ENCODE assay signal across 8 cellular contexts in the genomic region with DNA sequence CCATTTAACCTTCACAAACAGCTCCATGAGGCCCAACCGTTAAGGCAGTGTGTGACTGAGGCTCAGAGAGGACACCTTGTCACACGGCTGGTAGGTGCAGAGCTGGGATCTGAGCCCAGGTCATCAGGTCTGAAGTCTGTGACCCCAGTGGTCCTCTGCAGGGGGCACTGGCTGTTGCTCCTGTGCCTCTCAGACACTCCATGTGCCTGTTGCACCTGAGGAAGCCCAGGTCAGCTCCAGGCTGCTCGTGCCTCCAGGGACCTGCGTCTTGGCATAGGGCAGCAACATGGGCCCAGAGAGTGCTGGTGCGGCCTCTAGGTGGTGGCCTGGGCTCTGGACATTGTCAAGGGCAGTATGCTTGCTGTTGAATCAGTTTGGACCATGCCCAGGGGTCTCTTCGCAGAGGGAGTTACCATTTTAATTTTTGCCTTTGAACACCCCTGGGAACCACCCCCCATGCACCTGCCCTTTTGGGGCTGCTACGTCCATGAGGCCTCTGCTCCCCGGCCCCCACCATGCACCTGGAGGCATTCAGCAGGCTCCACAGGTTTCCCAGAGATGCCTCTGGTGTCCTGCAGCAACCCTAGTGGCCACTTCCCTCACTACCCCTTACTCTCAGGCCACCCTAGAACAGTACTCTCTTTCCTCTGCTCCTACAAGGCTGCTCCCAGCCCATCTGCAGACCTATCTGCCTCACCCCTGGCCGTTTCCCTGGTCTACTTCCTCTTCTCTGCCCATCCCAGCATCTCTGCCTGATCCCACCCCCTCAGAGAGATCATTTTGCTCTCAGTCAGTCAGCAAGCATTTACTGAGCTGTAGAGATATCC. TPM values are rescaled to one million over a fixed set of nuclear protein-coding genes. Genes with fewer than 3 reads are reported as not detected.
A peak's percentile ranks its signal among the peaks of the same experiment; 100 is the strongest.
DNase-seq lines count a peak whose midpoint lies in the region; ATAC-seq and TF ChIP-seq lines count a peak whose summit lies in the region.
"Had no signal": no experiment of that assay in that cellular context is flagged by ENCODE, and none has a peak within 500 bp of the region (broad histone marks: within the 10 kb centered on the region; RNA-seq: fewer than 3 reads in every experiment).

No MANE protein-coding gene starts in this region.

- no peaks in the 10 kb centered on the region for H3K9me3 ChIP-seq in MM.1S (replicated peaks; ENCODE audit: insufficient read depth, low read length)
- H3K9me3 ChIP-seq in adipocyte (ENCODE audit: control insufficient read depth, low read length) = no peaks in the 10 kb centered on the region

- no peaks in the 10 kb centered on the region for H3K9me3 Mint-ChIP-seq in natural killer cell treated with Interleukin-12 subunit alpha and Interleukin-12 subunit beta and Interleukin-15 and Interleukin-18, amount 100 ng/mL, for 72 hours

- H3K9ac ChIP-seq in MM.1S (ENCODE audit: low read length) (no peak overlapping the region), adipocyte (ENCODE audit: low read length) (no peak overlapping the region)

- H3F3A ChIP-seq in MM.1S (ENCODE audit: insufficient read depth, low read length) = no peaks in the 10 kb centered on the region

- H2AFZ ChIP-seq in MM.1S (ENCODE audit: low read length) = peak overlapping the region; percentile 45; the same call in 1 of the 2 replicates

- H3K27me3 ChIP-seq in GM06990 (replicated peaks; ENCODE audit: control insufficient read depth, insufficient read depth, low read length) (no peaks in the 10 kb centered on the region), MM.1S (replicated peaks; ENCODE audit: insufficient read depth, low read length) (no peaks in the 10 kb centered on the region), adipocyte (replicated peaks; ENCODE audit: control insufficient read depth, insufficient read depth, low read length) (no peaks in the 10 kb centered on the region)

- H3K4me3 ChIP-seq in GM06990 (replicated peaks; ENCODE audit: low read depth, low read length) = no peak overlapping the region
- no peak overlapping the region for H3K4me3 ChIP-seq in MM.1S (ENCODE audit: low read length)
- no peak overlapping the region for H3K4me3 ChIP-seq in adipocyte (ENCODE audit: low read length)

- no peaks in the 10 kb centered on the region for H4K20me1 ChIP-seq in MM.1S (ENCODE audit: insufficient read depth, low read length)

- peaks cover 54 to 70% of the 10 kb centered on the region in 2 donors for H3K4me1 Mint-ChIP-seq in natural killer cell treated with Interleukin-12 subunit alpha and Interleukin-12 subunit beta and Interleukin-15 and Interleukin-18, amount 100 ng/mL, for 72 hours (ENCODE audit: low read depth in 2 of 2)

- no peaks in the 10 kb centered on the region for H3K79me2 ChIP-seq in MM.1S (ENCODE audit: low read length)

- no peak for DNase-seq in GM06990 (ENCODE audit: extremely low read depth, insufficient read length)
- DNase-seq in MM.1S = no peak
- DNase-seq in adipocyte (ENCODE audit: low read depth) = peak; percentile 39
- DNase-seq in natural killer cell treated with Interleukin-12 subunit alpha and Interleukin-12 subunit beta and Interleukin-15 and Interleukin-18, amount 100 ng/mL, for 72 hours (ENCODE audit: low spot score) = no peak
- DNase-seq in AG08395 (ENCODE audit: low spot score) = no peak
- no peak for DNase-seq in occipital lobe (lab: John Stamatoyannopoulos, UW)
- DNase-seq in GOT3 (lab: John Stamatoyannopoulos, UW) = no peak

- H3K27ac ChIP-seq in MM.1S (ENCODE audit: low read length) = no peak overlapping the region; the same call in 1 of the 2 replicates

- H3K4me2 ChIP-seq in MM.1S (ENCODE audit: low read depth, low read length) = peak overlapping the region; percentile 18; the same call in 1 of the 2 replicates

- no peaks in the 10 kb centered on the region for H3K4me1 ChIP-seq in MM.1S (ENCODE audit: low read length)
- H3K4me1 ChIP-seq in adipocyte (ENCODE audit: control insufficient read depth, insufficient read depth, low read length) = peaks cover 56% of the 10 kb centered on the region

- H3K36me3 ChIP-seq in GM06990 (ENCODE audit: control insufficient read depth, insufficient read depth, low read length) (no peaks in the 10 kb centered on the region), MM.1S (replicated peaks; ENCODE audit: insufficient read depth, low read length) (no peaks in the 10 kb centered on the region), adipocyte (ENCODE audit: control insufficient read depth, insufficient read depth, low read length, severe bottlenecking) (no peaks in the 10 kb centered on the region)

- H3K27ac Mint-ChIP-seq in natural killer cell treated with Interleukin-12 subunit alpha and Interleukin-12 subunit beta and Interleukin-15 and Interleukin-18, amount 100 ng/mL, for 72 hours = peak overlapping the region; percentile 48 to 87

- peaks cover 10 to 20% of the 10 kb centered on the region in 2 donors for H3K27me3 Mint-ChIP-seq in natural killer cell treated with Interleukin-12 subunit alpha and Interleukin-12 subunit beta and Interleukin-15 and Interleukin-18, amount 100 ng/mL, for 72 hours

- no peak for ATAC-seq in natural killer cell treated with Interleukin-12 subunit alpha and Interleukin-12 subunit beta and Interleukin-15 and Interleukin-18, amount 100 ng/mL, for 72 hours

- H3K4me3 Mint-ChIP-seq in natural killer cell treated with Interleukin-12 subunit alpha and Interleukin-12 subunit beta and Interleukin-15 and Interleukin-18, amount 100 ng/mL, for 72 hours = peak overlapping the region; percentile 64

- no peaks in the 10 kb centered on the region for H3K9me2 ChIP-seq in MM.1S (replicated peaks; ENCODE audit: insufficient read depth, low read length)

- TF ChIP-seq CTCF in GM06990 (IDR thresholded peaks at IDR 0.05; ENCODE audit: insufficient read depth, low read length, poor library complexity, severe bottlenecking) (peak; percentile 24), MM.1S (IDR thresholded peaks at IDR 0.05; ENCODE audit: low read length) (peak; percentile 32)

- no peaks in the 10 kb centered on the region for H3K36me3 Mint-ChIP-seq in natural killer cell treated with Interleukin-12 subunit alpha and Interleukin-12 subunit beta and Interleukin-15 and Interleukin-18, amount 100 ng/mL, for 72 hours

RNA-seq across cellular contexts. Expression of a gene that starts 25.2 kb away (rescaled TPM):
- not detected for total RNA-seq in natural killer cell treated with Interleukin-12 subunit alpha and Interleukin-12 subunit beta and Interleukin-15 and Interleukin-18, amount 100 ng/mL, for 72 hours
- not detected for total RNA-seq in occipital lobe
- total RNA-seq: RPMI7951 had no signal

RNA-seq across cellular contexts. Expression of a gene that starts 48.1 kb away (rescaled TPM):
- 1 to 10 TPM; 2.3 to 4.0 TPM for total RNA-seq in natural killer cell treated with Interleukin-12 subunit alpha and Interleukin-12 subunit beta and Interleukin-15 and Interleukin-18, amount 100 ng/mL, for 72 hours
- total RNA-seq in occipital lobe = 69.4 TPM

Comparison
In these comparisons a context has a peak if more than half of its experiments do, and no peak if none do; other contexts are left out.
1. RNA of a gene that starts 48.1 kb away (total RNA-seq): 69.4 TPM in occipital lobe (single experiment); 2.3 to 4.0 TPM in natural killer cell treated with Interleukin-12 subunit alpha and Interleukin-12 subunit beta and Interleukin-15 and Interleukin-18, amount 100 ng/mL, for 72 hours; every median in the first group is over 10 times any median in the second.